1 cellular context compared by ENCODE assay signal in genomic region chr9:136400038-136400834, GRCh38.
TF ChIP-seq lines count a peak whose summit lies in the region.

Gene SNAPC4 (minus strand): TSS chr9:136400170. CDS start chr9:136398428, 1,742 bp downstream.

TF ChIP-seq in HepG2, 621 proteins besides CTCF, POLR2A, EP300 and RAD21 (continued from another document and continues in another):
- no peak for TF ChIP-seq ETS1 (CRISPR knock-in tag; IDR thresholded peaks at IDR 0.05)
- no peak for TF ChIP-seq MIER3 (CRISPR knock-in tag; IDR thresholded peaks at IDR 0.05; ENCODE audit: borderline replicate concordance)
- no peak for TF ChIP-seq ZFP82 (CRISPR knock-in tag; IDR thresholded peaks at IDR 0.05; ENCODE audit: borderline replicate concordance)
- TF ChIP-seq FIP1L1 (IDR thresholded peaks at IDR 0.05; ENCODE audit: borderline replicate concordance, insufficient read depth, low read depth, low read length), result no peak
- peak; percentile 58 for TF ChIP-seq BORCS8-MEF2B (CRISPR knock-in tag; IDR thresholded peaks at IDR 0.05)
- no peak for TF ChIP-seq ZNF441 (CRISPR knock-in tag; IDR thresholded peaks at IDR 0.05; ENCODE audit: borderline replicate concordance)
- no peak for TF ChIP-seq ZNF510 (CRISPR knock-in tag; IDR thresholded peaks at IDR 0.05; ENCODE audit: low read depth)
- TF ChIP-seq ZBTB7B (CRISPR knock-in tag; IDR thresholded peaks at IDR 0.05), result no peak
- TF ChIP-seq NFKB2 (CRISPR knock-in tag; IDR thresholded peaks at IDR 0.05; ENCODE audit: borderline replicate concordance), result peak; percentile 43; the same call in 1 of the 2 replicates
- TF ChIP-seq ZNF773 (CRISPR knock-in tag; IDR thresholded peaks at IDR 0.05; ENCODE audit: borderline replicate concordance), result no peak
- TF ChIP-seq ZNF652 (CRISPR knock-in tag; IDR thresholded peaks at IDR 0.05; ENCODE audit: borderline replicate concordance, low read depth), result no peak
- no peak for TF ChIP-seq ZNF274 (CRISPR knock-in tag; IDR thresholded peaks at IDR 0.05)
- no peak for TF ChIP-seq ZNF326 (CRISPR knock-in tag; IDR thresholded peaks at IDR 0.05; ENCODE audit: borderline replicate concordance)
- TF ChIP-seq FOSL1 (CRISPR knock-in tag; IDR thresholded peaks at IDR 0.05; ENCODE audit: borderline replicate concordance), result no peak
- TF ChIP-seq ATM (IDR thresholded peaks at IDR 0.05; ENCODE audit: borderline replicate concordance), result no peak
- TF ChIP-seq ZFY (CRISPR knock-in tag; IDR thresholded peaks at IDR 0.05), result peak; percentile 77
- TF ChIP-seq FOXK2 (IDR thresholded peaks at IDR 0.05), result no peak
- TF ChIP-seq KLF9 (CRISPR knock-in tag; IDR thresholded peaks at IDR 0.05; ENCODE audit: low read depth), result no peak
- TF ChIP-seq RBM22 (optimal IDR thresholded peaks at IDR 0.05; ENCODE audit: low read length), result no peak
- no peak for TF ChIP-seq MEIS1 (CRISPR knock-in tag; IDR thresholded peaks at IDR 0.05; ENCODE audit: borderline replicate concordance)
- TF ChIP-seq MLXIP (CRISPR knock-in tag; IDR thresholded peaks at IDR 0.05; ENCODE audit: borderline replicate concordance), result no peak
- no peak for TF ChIP-seq NAIF1 (CRISPR knock-in tag; IDR thresholded peaks at IDR 0.05; ENCODE audit: borderline replicate concordance)
- TF ChIP-seq SKI (IDR thresholded peaks at IDR 0.05; ENCODE audit: partially characterized antibody), result peak; percentile 22
- 0 out of 2 replicates have a peak, but pooled peaks have one; percentile 12 for TF ChIP-seq ELF3 (CRISPR knock-in tag; IDR thresholded peaks at IDR 0.05)
- peak; percentile 47 for TF ChIP-seq ZNF883 (CRISPR knock-in tag; IDR thresholded peaks at IDR 0.05; ENCODE audit: not compliant biosample characterization)
- TF ChIP-seq ZBTB34 (CRISPR knock-in tag; IDR thresholded peaks at IDR 0.05), result 0 out of 2 replicates have a peak, but pooled peaks have one; percentile 20
- no peak for TF ChIP-seq POLR2AphosphoS2 (IDR thresholded peaks at IDR 0.05; ENCODE audit: low read depth, low read length)
- TF ChIP-seq ZNF619 (CRISPR knock-in tag; IDR thresholded peaks at IDR 0.05), result peak; percentile 63
- TF ChIP-seq HNRNPLL (IDR thresholded peaks at IDR 0.05; ENCODE audit: low read depth, low read length, poor library complexity, severe bottlenecking), result no peak
- peak; percentile 34; the same call in 1 of the 2 replicates for TF ChIP-seq GATA4 (IDR thresholded peaks at IDR 0.05; ENCODE audit: borderline replicate concordance, low read depth)
- no peak for TF ChIP-seq RBAK (CRISPR knock-in tag; IDR thresholded peaks at IDR 0.05)
- TF ChIP-seq GRHL1 (CRISPR knock-in tag; conservative IDR thresholded peaks at IDR 0.05), result no peak
- TF ChIP-seq HNF4G (IDR thresholded peaks at IDR 0.05; ENCODE audit: borderline replicate concordance, low read depth, low read length), result no peak; the same call in 1 of the 2 replicates
- TF ChIP-seq HNF4G (CRISPR knock-in tag; IDR thresholded peaks at IDR 0.05; ENCODE audit: borderline replicate concordance, low read depth), result 0 out of 2 replicates have a peak, but pooled peaks have one; percentile 76
- TF ChIP-seq ZNF512 (CRISPR knock-in tag; IDR thresholded peaks at IDR 0.05), result no peak
- peak; percentile 48; the same call in 1 of the 2 replicates for TF ChIP-seq GMEB2 (CRISPR knock-in tag; IDR thresholded peaks at IDR 0.05; ENCODE audit: low read depth)
- no peak; the same call in 1 of the 2 replicates for TF ChIP-seq ZNF280B (CRISPR knock-in tag; IDR thresholded peaks at IDR 0.05; ENCODE audit: borderline replicate concordance)
- no peak for TF ChIP-seq SRSF1 (optimal IDR thresholded peaks at IDR 0.05; ENCODE audit: low read depth, low read length)
- no peak for TF ChIP-seq ZNF12 (CRISPR knock-in tag; IDR thresholded peaks at IDR 0.05)
- no peak for TF ChIP-seq ATRX (CRISPR knock-in tag; IDR thresholded peaks at IDR 0.05; ENCODE audit: borderline replicate concordance)
- no peak for TF ChIP-seq NFE2L1 (CRISPR knock-in tag; IDR thresholded peaks at IDR 0.05; ENCODE audit: borderline replicate concordance)
- no peak for TF ChIP-seq MYPOP (CRISPR knock-in tag; IDR thresholded peaks at IDR 0.05)
- no peak for TF ChIP-seq AKNA (CRISPR knock-in tag; IDR thresholded peaks at IDR 0.05; ENCODE audit: borderline replicate concordance)
- TF ChIP-seq JDP2 (CRISPR knock-in tag; IDR thresholded peaks at IDR 0.05; ENCODE audit: borderline replicate concordance), result no peak
